ENCODE assay signal across 1 cellular context in genomic region chr20:56454754-56455153, GRCh38.
TF ChIP-seq lines count a peak whose summit lies in the region.

No MANE protein-coding gene starts in this region.

TF ChIP-seq in WTC11, 78 proteins besides CTCF, POLR2A, EP300 and RAD21 (continued from another document):
- TF ChIP-seq CBFB (CRISPR knock-in tag; IDR thresholded peaks at IDR 0.05; ENCODE audit: low read depth) (no peak), ZNF317 (CRISPR knock-in tag; IDR thresholded peaks at IDR 0.05; ENCODE audit: borderline replicate concordance, low read depth) (no peak), NR1H2 (CRISPR knock-in tag; IDR thresholded peaks at IDR 0.05) (no peak)
